In genomic region chr20:46348972-46349741, GRCh38 we compare ENCODE assay signal across 8 cellular contexts. TPM values are rescaled to one million over a fixed set of nuclear protein-coding genes. Genes with fewer than 3 reads are reported as not detected.
DNase-seq lines count a peak whose midpoint lies in the region; ATAC-seq and TF ChIP-seq lines count a peak whose summit lies in the region.

No MANE protein-coding gene starts in this region.

- H3K9me3 Mint-ChIP-seq in activated CD8-positive, alpha-beta T cell treated with anti-CD3 and anti-CD28 coated beads, Interleukin-2, amount 10 ng/mL, durations not matched to agents 7 days and 5 days (ENCODE audit: insufficient read depth), result no peaks in the 10 kb centered on the region

- no peak overlapping the region for H3K27ac Mint-ChIP-seq in activated CD8-positive, alpha-beta T cell treated with anti-CD3 and anti-CD28 coated beads, Interleukin-2, amount 10 ng/mL, durations not matched to agents 7 days and 5 days

- H3K9me3 ChIP-seq in mucosa of descending colon (no peaks in the 10 kb centered on the region), tibial nerve (no peaks in the 10 kb centered on the region)

- no peaks in the 10 kb centered on the region for H3K4me1 ChIP-seq in mucosa of descending colon (ENCODE audit: low read depth)
- peaks cover 0 to 31% (median 15%) of the 10 kb centered on the region in 4 donors for H3K4me1 ChIP-seq in tibial nerve

- intact Hi-C loops in mucosa of descending colon (cut with DNase I, micrococcal nuclease), result no loop called here

- POLR2A ChIA-PET in activated CD8-positive, alpha-beta T cell treated with anti-CD3 and anti-CD28 coated beads, Interleukin-2, amount 10 ng/mL, durations not matched to agents 7 days and 5 days (lab: Charles Lee), result interaction anchor here (0.7 to 1.2 kb wide), 4 partner anchors 9 to 415 kb away, joined by 3 to 4 read pairs (median 3); partner anchors contain the start of gene PCIF1

- DNase-seq in NCI-H524 (lab: John Stamatoyannopoulos, UW), result peak; percentile 62 to 76
- DNase-seq in NCI-H524 treated with DMSO at 0.1 percent for 48 hours (lab: John Stamatoyannopoulos, UW), result no peak
- peak; percentile 71 for DNase-seq in NCI-H2171 (lab: John Stamatoyannopoulos, UW)
- DNase-seq in activated CD8-positive, alpha-beta T cell treated with anti-CD3 and anti-CD28 coated beads, Interleukin-2, amount 10 ng/mL, durations not matched to agents 7 days and 5 days, result peak; percentile 65
- no peak for DNase-seq in epithelial cell of proximal tubule (ENCODE audit: low read depth)
- peak in 2 of 3 donors; percentile 55 to 67 for DNase-seq in mucosa of descending colon
- peak; percentile 38 to 44 for DNase-seq in tibial nerve (ENCODE audit: low spot score in 2 of 2)

- H3K27me3 Mint-ChIP-seq in activated CD8-positive, alpha-beta T cell treated with anti-CD3 and anti-CD28 coated beads, Interleukin-2, amount 10 ng/mL, durations not matched to agents 7 days and 5 days (ENCODE audit: low read depth), result peaks cover 8% of the 10 kb centered on the region

- CTCF ChIA-PET in activated CD8-positive, alpha-beta T cell treated with anti-CD3 and anti-CD28 coated beads, Interleukin-2, amount 10 ng/mL, durations not matched to agents 7 days and 5 days (lab: Charles Lee), result interaction anchor here (0.7 to 2.6 kb wide), 28 partner anchors 8 to 419 kb away, joined by 3 to 20 read pairs (median 4); partner anchors contain the start of genes CDH22 and ELMO2

- H3K36me3 ChIP-seq in mucosa of descending colon (ENCODE audit: low read depth) (no peaks in the 10 kb centered on the region), tibial nerve (peaks cover 0 to 66% (median 5%) of the 10 kb centered on the region in 3 donors)

- H3K27ac ChIP-seq in tibial nerve, result peak overlapping the region in 3 of 4 donors; percentile 38 to 63 (median 46)

- no peak overlapping the region for H3K4me3 ChIP-seq in epithelial cell of proximal tubule (ENCODE audit: low read depth, low read length)
- no peak overlapping the region for H3K4me3 ChIP-seq in mucosa of descending colon
- no peak overlapping the region for H3K4me3 ChIP-seq in tibial nerve

- H3K36me3 Mint-ChIP-seq in activated CD8-positive, alpha-beta T cell treated with anti-CD3 and anti-CD28 coated beads, Interleukin-2, amount 10 ng/mL, durations not matched to agents 7 days and 5 days (ENCODE audit: low read depth), result peaks cover 11% of the 10 kb centered on the region

- 27 to 30% methylated on average over 13 to 14 of the region's 14 CpGs for WGBS in tibial nerve, 2 donors

- TF ChIP-seq POLR2A in tibial nerve (IDR thresholded peaks at IDR 0.05), result no peak

- TF ChIP-seq CTCF in epithelial cell of proximal tubule (conservative IDR thresholded peaks at IDR 0.05; ENCODE audit: low read depth, low read length) (peak; percentile 91), mucosa of descending colon (IDR thresholded peaks at IDR 0.05) (peak; percentile 37), tibial nerve (IDR thresholded peaks at IDR 0.05) (peak; percentile 57 to 83 (median 72))

- H3K4me3 Mint-ChIP-seq in activated CD8-positive, alpha-beta T cell treated with anti-CD3 and anti-CD28 coated beads, Interleukin-2, amount 10 ng/mL, durations not matched to agents 7 days and 5 days, result no peak overlapping the region

- TF ChIP-seq EP300 in tibial nerve (IDR thresholded peaks at IDR 0.05), result no peak

- ATAC-seq in activated CD8-positive, alpha-beta T cell treated with anti-CD3 and anti-CD28 coated beads, Interleukin-2, amount 10 ng/mL, durations not matched to agents 7 days and 5 days, result peak; percentile 65
- peak; percentile 64 for ATAC-seq in mucosa of descending colon
- no peak for ATAC-seq in GM18861 (IDR thresholded peaks at IDR 0.05; ENCODE audit: unreplicated experiment)

- H3K4me1 Mint-ChIP-seq in activated CD8-positive, alpha-beta T cell treated with anti-CD3 and anti-CD28 coated beads, Interleukin-2, amount 10 ng/mL, durations not matched to agents 7 days and 5 days (ENCODE audit: low read depth), result peaks cover 24% of the 10 kb centered on the region

- H3K27me3 ChIP-seq in tibial nerve, result no peaks in the 10 kb centered on the region

RNA-seq across cellular contexts. Expression of gene CDH22, which starts 40.9 kb away (rescaled TPM):
- total RNA-seq in activated CD8-positive, alpha-beta T cell treated with anti-CD3 and anti-CD28 coated beads, Interleukin-2, amount 10 ng/mL, durations not matched to agents 7 days and 5 days, result not detected
- total RNA-seq in epithelial cell of proximal tubule (not detected in 2 replicates), mucosa of descending colon (under 1 TPM; 0.13 to 0.32 (median 0.19) TPM), tibial nerve (1 to 10 TPM in 1 of 4 donors, under 1 TPM in 2, not detected in 1; 0.20 to 1.0 (median 0.60) TPM)

RNA-seq across cellular contexts. Expression of gene ELMO2, which starts 57.3 kb away (rescaled TPM):
- 10 to 100 TPM; 66.1 to 82.3 TPM for total RNA-seq in activated CD8-positive, alpha-beta T cell treated with anti-CD3 and anti-CD28 coated beads, Interleukin-2, amount 10 ng/mL, durations not matched to agents 7 days and 5 days
- total RNA-seq in epithelial cell of proximal tubule (20.5 and 26.6 TPM in 2 replicates), mucosa of descending colon (10 to 100 TPM; 21.2 to 46.6 (median 27.1) TPM), tibial nerve (10 to 100 TPM; 56.7 to 78.9 (median 70.5) TPM)

Comparison
In these comparisons a context has a peak if more than half of its experiments do, and no peak if none do; other contexts are left out.
1. DNase-seq: peak in NCI-H524 (2 of 2), NCI-H2171 (single experiment), activated CD8-positive, alpha-beta T cell treated with anti-CD3 and anti-CD28 coated beads, Interleukin-2, amount 10 ng/mL, durations not matched to agents 7 days and 5 days (single experiment), mucosa of descending colon (2 of 3) and tibial nerve (2 of 2); none in NCI-H524 treated with DMSO at 0.1 percent for 48 hours (single experiment) and epithelial cell of proximal tubule (single experiment).
2. CTCF ChIP-seq: peak in every context shown above with its lines; median percentile 91 in epithelial cell of proximal tubule; 72 in tibial nerve; 37 in mucosa of descending colon.